ENCODE assay signal across 26 cellular contexts in genomic region chr13:110949628-110950027, GRCh38.
"Had no signal": no experiment of that assay in that cellular context is flagged by ENCODE, and none has a peak within 500 bp of the region (broad histone marks: within the 10 kb centered on the region; RNA-seq: fewer than 3 reads in every experiment).

No MANE protein-coding gene starts in this region.

- H3K36me3 ChIP-seq: colonic mucosa, gastroesophageal sphincter, heart left ventricle, neutrophil, prostate gland, right atrium auricular region, thyroid gland, vagina had no signal

- FAIRE-seq: endometrium, kidney had no signal

- DNase-seq: colonic mucosa; effector memory CD8-positive, alpha-beta T cell; foreskin fibroblast; heart left ventricle; kidney; naive B cell; stimulated activated CD4-positive, alpha-beta T cell treated with anti-CD3 and anti-CD28 coated beads, Interleukin-12 subunit alpha, Interleukin-12 subunit beta, amount 100 ng/mL, for 4 hours; stimulated activated CD4-positive, alpha-beta T cell treated with anti-CD3 and anti-CD28 coated beads, Interleukin-1b, Interleukin-23, amount 100 ng/mL, for 48 hours; stimulated activated CD4-positive, alpha-beta T cell treated with anti-CD3 and anti-CD28 coated beads, Interleukin-4, amount 100 ng/mL, for 1 hour; stimulated activated CD8-positive, alpha-beta memory T cell treated with anti-CD3 and anti-CD28 coated beads, Interleukin-4, amount 100 ng/mL, for 48 hours; stimulated activated naive CD4-positive, alpha-beta T cell; stimulated activated naive CD8-positive, alpha-beta T cell treated with anti-CD3 and anti-CD28 coated beads, Interleukin-15, amount 100 ng/mL, for 72 hours; thyroid gland; trophoblast cell had no signal

- H3K36me3 Mint-ChIP-seq: memory B cell; naive B cell; natural killer cell treated with Interleukin-12 subunit alpha and Interleukin-12 subunit beta and Interleukin-15 and Interleukin-18, amount 100 ng/mL, for 72 hours had no signal

- H3K9me3 Mint-ChIP-seq: effector memory CD8-positive, alpha-beta T cell; memory B cell; naive B cell; natural killer cell treated with Interleukin-12 subunit alpha and Interleukin-12 subunit beta and Interleukin-15 and Interleukin-18, amount 100 ng/mL, for 72 hours; neural crest cell; stimulated activated naive CD8-positive, alpha-beta T cell treated with anti-CD3 and anti-CD28 coated beads, Interleukin-15, amount 100 ng/mL, for 72 hours had no signal

- H3K4me3 Mint-ChIP-seq: effector memory CD8-positive, alpha-beta T cell; memory B cell; naive B cell; natural killer cell treated with Interleukin-12 subunit alpha and Interleukin-12 subunit beta and Interleukin-15 and Interleukin-18, amount 100 ng/mL, for 72 hours; neural crest cell; stimulated activated naive CD8-positive, alpha-beta T cell treated with anti-CD3 and anti-CD28 coated beads, Interleukin-15, amount 100 ng/mL, for 72 hours had no signal

- H3K4me3 ChIP-seq: colonic mucosa, gastroesophageal sphincter, heart left ventricle, hepatocyte, lung, prostate gland, right atrium auricular region, smooth muscle cell, thyroid gland, vagina had no signal

- H3K27me3 ChIP-seq: colonic mucosa, gastroesophageal sphincter, heart left ventricle, hepatocyte, right atrium auricular region, thyroid gland, vagina had no signal

- H3K9me3 ChIP-seq: colonic mucosa, gastroesophageal sphincter, heart left ventricle, neutrophil, prostate gland, right atrium auricular region, thyroid gland, vagina had no signal

- H3K79me2 ChIP-seq: hepatocyte had no signal

- H3K27ac Mint-ChIP-seq: effector memory CD8-positive, alpha-beta T cell; memory B cell; natural killer cell treated with Interleukin-12 subunit alpha and Interleukin-12 subunit beta and Interleukin-15 and Interleukin-18, amount 100 ng/mL, for 72 hours; stimulated activated naive CD8-positive, alpha-beta T cell treated with anti-CD3 and anti-CD28 coated beads, Interleukin-15, amount 100 ng/mL, for 72 hours had no signal

- H3K4me2 ChIP-seq: hepatocyte, smooth muscle cell had no signal

- H2AFZ ChIP-seq: hepatocyte had no signal

- H3K4me1 ChIP-seq: colonic mucosa, prostate gland, right atrium auricular region, thyroid gland had no signal

- H3K27ac ChIP-seq: colonic mucosa, gastroesophageal sphincter, heart left ventricle, hepatocyte, neutrophil, prostate gland, right atrium auricular region, thyroid gland, vagina had no signal
